In the genomic region with DNA sequence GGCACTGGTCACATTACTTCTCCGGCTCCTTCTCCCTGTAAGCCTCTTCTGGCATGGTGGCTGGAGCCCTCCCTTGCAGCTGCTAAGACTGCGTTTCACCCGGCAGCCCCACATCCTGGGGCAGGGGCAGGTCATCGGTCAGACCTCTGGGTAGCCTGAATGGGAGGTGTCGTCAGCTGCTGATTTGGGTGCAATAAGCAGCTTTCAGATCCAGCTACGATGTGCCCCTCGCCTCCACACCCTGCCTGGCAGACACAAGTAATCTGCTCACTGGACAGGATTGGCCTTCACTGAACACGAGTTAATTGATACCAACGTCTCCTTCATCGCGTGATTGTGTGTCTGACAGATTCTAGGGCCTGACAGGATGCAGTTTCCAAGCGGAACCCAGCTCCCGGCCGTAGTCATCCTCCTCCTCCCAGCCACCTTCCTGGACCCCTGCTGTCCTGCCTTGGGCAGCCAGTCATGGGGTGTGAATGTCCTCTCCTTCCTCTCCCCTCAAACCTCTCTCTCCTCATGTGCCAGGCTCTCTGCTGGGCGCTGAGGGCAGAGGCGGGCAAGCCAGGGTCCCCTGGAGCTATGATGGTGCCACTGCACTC, we compare ENCODE assay signal across 15 cellular contexts.
"Had no signal": no experiment of that assay in that cellular context is flagged by ENCODE, and none has a peak within 500 bp of the region (broad histone marks: within the 10 kb centered on the region; RNA-seq: fewer than 3 reads in every experiment).

No MANE protein-coding gene starts in this region.

- H3K27ac Mint-ChIP-seq: activated CD4-positive, alpha-beta T cell treated with anti-CD3 and anti-CD28 coated beads, Interleukin-2, amount 10 ng/mL, durations not matched to agents 24 days and 14 days; activated CD8-positive, alpha-beta T cell treated with anti-CD3 and anti-CD28 coated beads for 36 hours; activated naive CD4-positive, alpha-beta T cell treated with anti-CD3 and anti-CD28 coated beads for 36 hours; activated T-cell treated with anti-CD3 and anti-CD28 coated beads, Interleukin-2, amount 50 U/mL, for 24 hours; stimulated activated memory B cell treated with anti-CD40 and anti-IgM and Interleukin-4, amounts not matched to agents 10 μg/mL and 1 μg/mL and 100 μg/mL, for 72 hours had no signal

- H3K4me3 ChIP-seq: colonic mucosa, lung, ovary, psoas muscle, testis had no signal

- H3K27me3 ChIP-seq: brain microvascular endothelial cell, colonic mucosa, ovary, testis had no signal

- FAIRE-seq: endometrium, frontal cortex had no signal

- H3K4me3 Mint-ChIP-seq: activated CD4-positive, alpha-beta T cell treated with anti-CD3 and anti-CD28 coated beads, Interleukin-2, amount 10 ng/mL, durations not matched to agents 24 days and 14 days; activated CD8-positive, alpha-beta T cell treated with anti-CD3 and anti-CD28 coated beads for 36 hours; activated naive CD4-positive, alpha-beta T cell treated with anti-CD3 and anti-CD28 coated beads for 36 hours; activated T-cell treated with anti-CD3 and anti-CD28 coated beads, Interleukin-2, amount 50 U/mL, for 24 hours; stimulated activated memory B cell treated with anti-CD40 and anti-IgM and Interleukin-4, amounts not matched to agents 10 μg/mL and 1 μg/mL and 100 μg/mL, for 72 hours had no signal

- H3K36me3 Mint-ChIP-seq: stimulated activated memory B cell treated with anti-CD40 and anti-IgM and Interleukin-4, amounts not matched to agents 10 μg/mL and 1 μg/mL and 100 μg/mL, for 72 hours; type B pancreatic cell had no signal

- H3K4me1 ChIP-seq: psoas muscle, testis had no signal

- H3K9me3 ChIP-seq: colonic mucosa, ovary, psoas muscle, testis had no signal

- H3K9me3 Mint-ChIP-seq: activated CD4-positive, alpha-beta T cell treated with anti-CD3 and anti-CD28 coated beads, Interleukin-2, amount 10 ng/mL, durations not matched to agents 24 days and 14 days; activated CD8-positive, alpha-beta T cell treated with anti-CD3 and anti-CD28 coated beads for 36 hours; activated naive CD4-positive, alpha-beta T cell treated with anti-CD3 and anti-CD28 coated beads for 36 hours; activated T-cell treated with anti-CD3 and anti-CD28 coated beads, Interleukin-2, amount 50 U/mL, for 24 hours; neural crest cell; stimulated activated memory B cell treated with anti-CD40 and anti-IgM and Interleukin-4, amounts not matched to agents 10 μg/mL and 1 μg/mL and 100 μg/mL, for 72 hours; type B pancreatic cell had no signal

- H3K36me3 ChIP-seq: brain microvascular endothelial cell, colonic mucosa, ovary had no signal

- H3K27ac ChIP-seq: brain microvascular endothelial cell, colonic mucosa, ovary, psoas muscle, testis had no signal
